In genomic region chr4:90495936-90496335, GRCh38 we compare ENCODE assay signal across 26 cellular contexts.
DNase-seq lines count a peak whose midpoint lies in the region; TF ChIP-seq lines count a peak whose summit lies in the region.
"Had no signal": no experiment of that assay in that cellular context is flagged by ENCODE, and none has a peak within 500 bp of the region (broad histone marks: within the 10 kb centered on the region; RNA-seq: fewer than 3 reads in every experiment).

No MANE protein-coding gene starts in this region.

- peak overlapping the region; percentile 59 for H3K27ac ChIP-seq in KMS-11
- H3K27ac ChIP-seq in mesenchymal stem cell (ENCODE audit: low read length, poor library complexity, severe bottlenecking): no peak overlapping the region
- H3K27ac ChIP-seq: cardiac muscle cell, colonic mucosa, HL-60, left lung, ovary, right atrium auricular region, stomach had no signal

- H2BK120ac ChIP-seq in mesenchymal stem cell (ENCODE audit: low read depth, low read length): no peak overlapping the region

- H3K4me1 ChIP-seq in KMS-11 (ENCODE audit: low read depth, poor library complexity, severe bottlenecking) (peaks cover 28% of the 10 kb centered on the region), mesenchymal stem cell (ENCODE audit: control insufficient read depth, insufficient read depth, low read depth, low read length) (no peaks in the 10 kb centered on the region)
- H3K4me1 ChIP-seq: colonic mucosa, left lung, right atrium auricular region, stomach had no signal

- no peak overlapping the region for H3K14ac ChIP-seq in mesenchymal stem cell (ENCODE audit: low read length in 2 of 2)

- no peak overlapping the region for H3K18ac ChIP-seq in mesenchymal stem cell (ENCODE audit: low read depth in 1 of 2, low read length in 2 of 2)

- no peak overlapping the region for H3K4ac ChIP-seq in mesenchymal stem cell (ENCODE audit: low read depth in 1 of 2, low read length in 2 of 2)

- H2BK5ac ChIP-seq in mesenchymal stem cell (ENCODE audit: low read depth, low read length, poor library complexity, severe bottlenecking): no peak overlapping the region

- H2AFZ ChIP-seq in KMS-11 (ENCODE audit: low read depth) (no peak overlapping the region), mesenchymal stem cell (ENCODE audit: low read depth, low read length) (no peak overlapping the region)

- H4K20me1 ChIP-seq in KMS-11 (ENCODE audit: insufficient read depth): no peaks in the 10 kb centered on the region; the same call in 1 of the 2 replicates

- H3K9me3 ChIP-seq in mesenchymal stem cell (ENCODE audit: control insufficient read depth, low read length): no peaks in the 10 kb centered on the region
- H3K9me3 ChIP-seq: colonic mucosa, ovary, SK-N-SH had no signal

- no peak overlapping the region for H2BK12ac ChIP-seq in mesenchymal stem cell (ENCODE audit: low read length in 2 of 2)

- no peak overlapping the region for H2AK5ac ChIP-seq in mesenchymal stem cell (ENCODE audit: low read length, severe bottlenecking)

- no peak for TF ChIP-seq CTCF in KMS-11 (conservative IDR thresholded peaks at IDR 0.05; ENCODE audit: low read depth, low read length)

- H3K27me3 ChIP-seq in KMS-11 (ENCODE audit: insufficient read depth, low read depth) (no peaks in the 10 kb centered on the region), mesenchymal stem cell (ENCODE audit: control insufficient read depth in 1 of 2, insufficient read depth in 1 of 2, low read length in 2 of 2) (no peaks in the 10 kb centered on the region)
- H3K27me3 ChIP-seq: cardiac muscle cell, colonic mucosa, left lung, ovary, right atrium auricular region, stomach had no signal

- no peak overlapping the region for H3K23ac ChIP-seq in mesenchymal stem cell (ENCODE audit: low read length in 2 of 2)

- H3K36me3 ChIP-seq in KMS-11 (ENCODE audit: insufficient read depth) (no peaks in the 10 kb centered on the region), mesenchymal stem cell (ENCODE audit: control insufficient read depth in 1 of 2, insufficient read depth in 2 of 2, low read depth in 1 of 2, low read length in 2 of 2) (no peaks in the 10 kb centered on the region)
- H3K36me3 ChIP-seq: cardiac muscle cell, colonic mucosa, left lung, ovary, right atrium auricular region, stomach had no signal

- peak; percentile 53 for DNase-seq in DMS53 (lab: John Stamatoyannopoulos, UW)
- DNase-seq in DMS53 treated with DMSO at 0.1 percent for 48 hours (lab: John Stamatoyannopoulos, UW; ENCODE audit: unreplicated experiment): no peak
- DNase-seq in NCI-H748 treated with DMSO at 0.1 percent for 48 hours (lab: John Stamatoyannopoulos, UW): peak; percentile 5
- peak; percentile 3 for DNase-seq in mesenchymal stem cell
- no peak for DNase-seq in RPMI8226
- no peak for DNase-seq in cerebellum (ENCODE audit: low spot score)
- no peak for DNase-seq in NCI-H2227 treated with DMSO at 0.1 percent for 48 hours (lab: John Stamatoyannopoulos, UW)
- DNase-seq: 8988T; activated CD4-positive, alpha-beta T cell treated with anti-CD3 and anti-CD28 coated beads, Interleukin-2, amount 50 U/mL, for 4 hours; activated T-cell treated with anti-CD3 and anti-CD28 coated beads, Interleukin-2, amount 50 U/mL, for 48 hours; colonic mucosa; effector memory CD4-positive, alpha-beta T cell; left lung; MV-4-11; NCI-H187 treated with DMSO at 0.1 percent for 48 hours; NCI-H345; OCI-M1; ovary; stimulated activated CD4-positive, alpha-beta T cell treated with anti-CD3 and anti-CD28 coated beads, Interleukin-2, amount 100 ng/mL, for 48 hours; stomach; T-helper 17 cell had no signal

- H3K4me3 ChIP-seq in KMS-11 (IDR thresholded peaks at IDR 0.05; ENCODE audit: insufficient read depth, low read depth, low read length) (no peak overlapping the region), mesenchymal stem cell (ENCODE audit: insufficient read depth in 1 of 2, low read depth in 1 of 2, low read length in 2 of 2) (no peak overlapping the region)
- H3K4me3 ChIP-seq: cardiac muscle cell, colonic mucosa, left lung, ovary, right atrium auricular region, stomach had no signal

- H3K9ac ChIP-seq in KMS-11 (no peak overlapping the region), mesenchymal stem cell (ENCODE audit: low read length) (no peak overlapping the region)
- H3K9ac ChIP-seq: SK-N-SH had no signal

- H2BK15ac ChIP-seq in mesenchymal stem cell (ENCODE audit: low read depth, poor library complexity, severe bottlenecking): no peak overlapping the region

- H3K4me2 ChIP-seq in KMS-11 (peak overlapping the region; percentile 41; the same call in 1 of the 2 replicates), mesenchymal stem cell (ENCODE audit: low read length, poor library complexity, severe bottlenecking) (no peak overlapping the region)
- H3K4me2 ChIP-seq: SK-N-SH had no signal

- H4K8ac ChIP-seq in mesenchymal stem cell (ENCODE audit: low read length): no peak overlapping the region

- no CpG with 5 or more reads among the region's 2 CpGs for WGBS in mesenchymal stem cell

- no peak overlapping the region for H4K91ac ChIP-seq in mesenchymal stem cell (ENCODE audit: low read length)

- no peaks in the 10 kb centered on the region for H3K79me1 ChIP-seq in mesenchymal stem cell (replicated peaks; ENCODE audit: low read length, poor library complexity, severe bottlenecking)

- H3K79me2 ChIP-seq in KMS-11 (ENCODE audit: insufficient read depth, low read depth): no peaks in the 10 kb centered on the region

Comparison
In these comparisons a context has a peak if more than half of its experiments do, and no peak if none do; other contexts are left out.
1. DNase-seq: peak in DMS53 (single experiment), NCI-H748 treated with DMSO at 0.1 percent for 48 hours (single experiment) and mesenchymal stem cell (single experiment); none in DMS53 treated with DMSO at 0.1 percent for 48 hours (single experiment), RPMI8226 (single experiment), cerebellum (single experiment) and NCI-H2227 treated with DMSO at 0.1 percent for 48 hours (single experiment).